15 cellular contexts compared by ENCODE assay signal in the genomic region with DNA sequence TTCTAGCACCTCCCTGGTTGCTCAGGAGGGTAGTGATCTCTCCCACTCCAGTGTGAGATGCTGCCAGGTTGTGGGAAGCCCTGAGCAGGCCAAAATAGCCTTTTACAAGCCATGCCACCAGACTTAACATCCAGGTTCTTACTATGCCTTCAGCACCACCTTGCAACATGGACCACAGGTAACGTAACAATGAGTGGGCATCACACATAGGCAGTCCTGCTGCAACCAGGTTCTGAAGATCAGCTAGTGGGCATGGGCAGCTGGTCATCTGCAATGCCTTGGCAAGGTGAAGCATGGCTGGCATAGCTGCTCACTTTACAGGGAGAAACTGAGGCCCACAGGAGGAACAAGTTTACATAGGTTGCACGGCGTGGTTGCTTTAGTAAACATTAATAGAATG. TPM values are rescaled to one million over a fixed set of nuclear protein-coding genes. Genes with fewer than 3 reads are reported as not detected.
A peak's percentile ranks its signal among the peaks of the same experiment; 100 is the strongest.
DNase-seq lines count a peak whose midpoint lies in the region; ATAC-seq, FAIRE-seq and TF ChIP-seq lines count a peak whose summit lies in the region.
"Had no signal": no experiment of that assay in that cellular context is flagged by ENCODE, and none has a peak within 500 bp of the region (broad histone marks: within the 10 kb centered on the region; RNA-seq: fewer than 3 reads in every experiment).

No MANE protein-coding gene starts in this region.

- intact Hi-C loops in GM12878 (cut with micrococcal nuclease; ENCODE audit: unreplicated experiment): no loop called here

- no peaks in the 10 kb centered on the region for H3K79me1 ChIP-seq in H9 (ENCODE audit: insufficient read depth, low read depth, low read length, poor library complexity, severe bottlenecking)

- no TSS peak for BruUV-seq in GM12878 (replicated peaks; lab: Mats Ljungman, UMichigan)

- H3K4ac ChIP-seq in H9 (ENCODE audit: low read depth, low read length): no peak overlapping the region

- POLR2A ChIA-PET in GM12878 (lab: Charles Lee): no interaction called here

- no peaks in the 10 kb centered on the region for H3K9me3 ChIP-seq in H9 (ENCODE audit: control insufficient read depth, low read depth, low read length)
- H3K9me3 ChIP-seq in GM12878 (replicated peaks; ENCODE audit: control insufficient read depth, insufficient read depth, low read length): no peaks in the 10 kb centered on the region
- H3K9me3 ChIP-seq: A549, BLaER1 had no signal

- H2BK12ac ChIP-seq in H9 (ENCODE audit: insufficient read length, low read depth, low read length): no peak overlapping the region

- H3K56ac ChIP-seq in H9 (ENCODE audit: insufficient read length, low read depth, low read length): no peak overlapping the region

- no peak overlapping the region for H3K4me3 ChIP-seq in GM12878
- H3K4me3 ChIP-seq: A549, BLaER1 had no signal

- CTCF ChIA-PET in GM12878 (lab: Yijun Ruan, JAX): interaction anchor here (0.7 kb wide), 1 partner anchor 152 kb away, joined by 3 read pairs; a partner anchor contains a TSS

- no peak for TF ChIP-seq CTCF in H9 (conservative IDR thresholded peaks at IDR 0.05)
- TF ChIP-seq CTCF in GM12878 (IDR thresholded peaks at IDR 0.05 in 2 of 3, conservative IDR thresholded peaks at IDR 0.05 in 1 of 3; ENCODE audit: control insufficient read depth in 2 of 3, extremely low read depth in 1 of 3, insufficient read depth in 1 of 3, low read depth in 3 of 3, low read length in 3 of 3): no peak
- no peak for TF ChIP-seq CTCF in type B pancreatic cell (conservative IDR thresholded peaks at IDR 0.05)

- no peak overlapping the region for H4K91ac ChIP-seq in H9 (ENCODE audit: insufficient read length, low read depth, low read length)

- H3T11ph ChIP-seq in H9 (ENCODE audit: low read length): no peak overlapping the region

- H3K4me2 ChIP-seq in H9 (ENCODE audit: insufficient read depth, insufficient read length, low read length): no peak overlapping the region
- H3K4me2 ChIP-seq in GM12878 (ENCODE audit: control insufficient read depth, insufficient read depth): no peak overlapping the region
- H3K4me2 ChIP-seq: A549, BLaER1 had no signal

- RAD21 ChIA-PET in GM12878 (lab: Charles Lee; ENCODE audit: unreplicated experiment): no interaction called here

- H3K27me3 Mint-ChIP-seq in H9 (ENCODE audit: low read depth) (peaks cover 2% of the 10 kb centered on the region; the same call in 1 of the 2 replicates), type B pancreatic cell (no peaks in the 10 kb centered on the region)
- H3K27me3 Mint-ChIP-seq: CD4-positive, CD25-positive, alpha-beta regulatory T cell; IgD-negative memory B cell had no signal

- no CpG with 5 or more reads among the region's 3 CpGs for WGBS in H9 (ENCODE audit: extremely low coverage, insufficient read length, low lambda C conversion rate)
- 100% methylated on average over 3 of the region's 3 CpGs for WGBS in GM12878 (ENCODE audit: insufficient coverage, insufficient replicate concordance, low lambda C conversion rate, missing lambda C conversion rate)

- H4K20me1 ChIP-seq in H9 (ENCODE audit: control insufficient read depth, insufficient read depth, insufficient read length) (no peaks in the 10 kb centered on the region), GM12878 (ENCODE audit: control insufficient read depth, insufficient read depth) (no peaks in the 10 kb centered on the region)
- H4K20me1 ChIP-seq: BLaER1 had no signal

- H3K23me2 ChIP-seq in H9 (ENCODE audit: insufficient read length, low read depth, low read length, poor library complexity, severe bottlenecking): no peaks in the 10 kb centered on the region

- H3K4me1 ChIP-seq in H9 (ENCODE audit: insufficient read depth, low read length): no peaks in the 10 kb centered on the region
- H3K4me1 ChIP-seq in GM12878 (ENCODE audit: control insufficient read depth, insufficient read depth, low read length): no peaks in the 10 kb centered on the region
- H3K4me1 ChIP-seq: BLaER1 had no signal

- DNase-seq in H9 (peak; percentile 21), GM12878 (ENCODE audit: low read depth, low spot score) (no peak), islet precursor cell (peak; percentile 41), type B pancreatic cell (ENCODE audit: extremely low spot score, unreplicated experiment) (peak; percentile 37), NCI-H1436 treated with DMSO at 0.1 percent for 48 hours (lab: John Stamatoyannopoulos, UW) (no peak), C1 segment of cervical spinal cord (lab: John Stamatoyannopoulos, UW) (no peak)
- DNase-seq in activated CD4-positive, alpha-beta T cell treated with anti-CD3 and anti-CD28 coated beads, Interleukin-2, amount 50 U/mL, for 4 hours: no peak
- DNase-seq: CD4-positive, CD25-positive, alpha-beta regulatory T cell; DMS79; KG1 had no signal

- H3K36me3 Mint-ChIP-seq in H9 (ENCODE audit: insufficient read depth in 1 of 3, low read depth in 3 of 3): peaks cover 26 to 41% (median 27%) of the 10 kb centered on the region in 3 experiments
- H3K36me3 Mint-ChIP-seq in type B pancreatic cell: peaks cover 11% of the 10 kb centered on the region

- H3K9ac ChIP-seq in H9 (ENCODE audit: extremely low read depth, insufficient read length, low read length) (no peak overlapping the region), GM12878 (ENCODE audit: control insufficient read depth, insufficient read depth, low read length) (no peak overlapping the region)
- H3K9ac ChIP-seq: BLaER1 had no signal

- no peaks in the 10 kb centered on the region for H3K9me3 Mint-ChIP-seq in H9
- no peaks in the 10 kb centered on the region for H3K9me3 Mint-ChIP-seq in type B pancreatic cell

- no peak overlapping the region for H3K14ac ChIP-seq in H9 (ENCODE audit: insufficient read depth, low read length)

- H3K23ac ChIP-seq in H9 (ENCODE audit: insufficient read length, low read depth, low read length): no peak overlapping the region

- H3K27ac ChIP-seq in H9 (ENCODE audit: insufficient read length, low read depth, low read length): no peak overlapping the region
- no peak overlapping the region for H3K27ac ChIP-seq in GM12878 (ENCODE audit: control insufficient read depth, insufficient read depth)
- H3K27ac ChIP-seq: A549, BLaER1 had no signal

- FAIRE-seq in GM12878 (lab: Jason Lieb, UNC): no peak
- FAIRE-seq: A549 had no signal

- no peak overlapping the region for H4K5ac ChIP-seq in H9 (ENCODE audit: insufficient read length, low read depth, low read length)

- in situ Hi-C loops in GM12878 (cut with MboI): no loop called here

- TF ChIP-seq EP300 in GM12878 (IDR thresholded peaks at IDR 0.05; ENCODE audit: borderline replicate concordance in 1 of 2, control insufficient read depth in 1 of 2, low read depth in 2 of 2, low read length in 2 of 2): no peak

- no peak overlapping the region for H4K8ac ChIP-seq in H9 (replicated peaks; ENCODE audit: insufficient read length, low read depth, low read length)

- H2BK120ac ChIP-seq in H9 (ENCODE audit: low read depth, low read length, poor library complexity, severe bottlenecking): no peak overlapping the region

- no peaks in the 10 kb centered on the region for H3K27me3 ChIP-seq in H9 (ENCODE audit: insufficient read depth, low read length)
- no peaks in the 10 kb centered on the region for H3K27me3 ChIP-seq in GM12878 (replicated peaks in 1 of 2; ENCODE audit: control insufficient read depth in 2 of 2, insufficient read depth in 2 of 2, low read length in 1 of 2)
- H3K27me3 ChIP-seq: BLaER1 had no signal

- H3K4me3 Mint-ChIP-seq in H9 (no peak overlapping the region), type B pancreatic cell (no peak overlapping the region)
- H3K4me3 Mint-ChIP-seq: CD4-positive, CD25-positive, alpha-beta regulatory T cell; IgD-negative memory B cell had no signal

- no peak overlapping the region for H2BK20ac ChIP-seq in H9 (ENCODE audit: low read depth, low read length, poor library complexity, severe bottlenecking)

- no peak overlapping the region for H3K27ac Mint-ChIP-seq in H9
- H3K27ac Mint-ChIP-seq in type B pancreatic cell: no peak overlapping the region
- H3K27ac Mint-ChIP-seq: CD4-positive, CD25-positive, alpha-beta regulatory T cell; IgD-negative memory B cell had no signal

- TF ChIP-seq POLR2A in GM12878 (IDR thresholded peaks at IDR 0.05; ENCODE audit: low read depth, low read length): peak; percentile 38; the same call in 1 of the 2 replicates

- H2BK15ac ChIP-seq in H9 (ENCODE audit: low read depth, low read length): no peak overlapping the region

- H2AFZ ChIP-seq in H9 (ENCODE audit: low read length) (no peak overlapping the region), GM12878 (ENCODE audit: control insufficient read depth, low read depth, low read length) (no peak overlapping the region)

- H3K36me3 ChIP-seq in GM12878 (ENCODE audit: control insufficient read depth in 2 of 2, insufficient read depth in 2 of 2, low read length in 1 of 2): peaks cover 15 to 22% of the 10 kb centered on the region in 2 experiments
- H3K36me3 ChIP-seq: BLaER1 had no signal

- H2AK5ac ChIP-seq in H9 (ENCODE audit: insufficient read length, low read length): no peak overlapping the region

- no peak for TF ChIP-seq RAD21 in GM12878 (IDR thresholded peaks at IDR 0.05; ENCODE audit: insufficient read depth, low read depth, low read length)

- H3K18ac ChIP-seq in H9 (ENCODE audit: insufficient read length, low read depth, low read length): no peak overlapping the region

- no peaks in the 10 kb centered on the region for H3K4me1 Mint-ChIP-seq in H9
- H3K4me1 Mint-ChIP-seq in type B pancreatic cell (ENCODE audit: unreplicated experiment): no peaks in the 10 kb centered on the region
- H3K4me1 Mint-ChIP-seq: CD4-positive, CD25-positive, alpha-beta regulatory T cell; IgD-negative memory B cell had no signal

- no peaks in the 10 kb centered on the region for H3K79me2 ChIP-seq in H9 (ENCODE audit: insufficient read depth, low read length)
- no peaks in the 10 kb centered on the region for H3K79me2 ChIP-seq in GM12878 (ENCODE audit: control insufficient read depth, insufficient read depth, low read length)

- SMC1A ChIA-PET in GM12878 (lab: Charles Lee; ENCODE audit: uncharacterized antibody, unreplicated experiment): no interaction called here

- no peak for ATAC-seq in GM12878
- ATAC-seq: A549 had no signal

- no peak overlapping the region for H2BK5ac ChIP-seq in H9 (ENCODE audit: insufficient read length, low read length)

RNA-seq across cellular contexts. Expression of a gene that starts 40.7 kb away (rescaled TPM):
- 318 and 340 TPM in 2 replicates for total RNA-seq in H9 (2021)
- total RNA-seq in GM12878 (2013; cell fraction: nucleolus; rRNA removed): 105 and 147 TPM in 2 replicates
- 122 and 132 TPM in 2 replicates for total RNA-seq in GM12878 (2014; rRNA removed)
- total RNA-seq in GM12878 (2014; rRNA removed; fragmentation: Illumina TruSeq; extraction: Trizol): 72.9 and 78.5 TPM in 2 replicates
- total RNA-seq in GM12878 (2021): 169 and 175 TPM in 2 replicates
- 43.3 TPM for polyA plus RNA-seq in GM12878 (2011; ENCODE audit: low read depth)
- 61.8 and 147 TPM in 2 replicates for polyA plus RNA-seq in GM12878 (2011; rRNA removed)
- 187 and 196 TPM in 2 replicates for polyA plus RNA-seq in GM12878 (2011; cell fraction: cytosol; rRNA removed)
- polyA plus RNA-seq in GM12878 (2011; cell fraction: nucleus; rRNA removed): 179 and 246 TPM in 2 replicates
- polyA plus RNA-seq in GM12878 (2012): 64.5 and 70.3 TPM in 2 replicates
- polyA plus RNA-seq in GM12878 (2014; fragmentation: Illumina TruSeq; extraction: Trizol): 92.6 and 116 TPM in 2 replicates
- 10 to 100 TPM; 23.3 to 39.3 TPM for polyA plus RNA-seq in GM12878 (2014; fragmentation: Nextera tagmentation; extraction: Ambion mirVana)
- polyA plus RNA-seq in GM12878 (2014; rRNA removed): 106 and 110 TPM in 2 replicates
- 100 to 1,000 TPM; 123 to 128 TPM for polyA plus RNA-seq in GM12878 (2016; fragmentation: Nextera tagmentation; extraction: Ambion mirVana)
- polyA minus RNA-seq in GM12878 (2011; rRNA and poly(A)+ RNA removed): 259 and 370 TPM in 2 replicates
- polyA minus RNA-seq in GM12878 (2011; cell fraction: cytosol; rRNA and poly(A)+ RNA removed): 54.5 and 63.7 TPM in 2 replicates
- 94.1 and 148 TPM in 2 replicates for polyA minus RNA-seq in GM12878 (2011; cell fraction: nucleus; rRNA and poly(A)+ RNA removed)
- 119 and 149 TPM in 2 replicates for total RNA-seq in type B pancreatic cell (ENCODE audit: low replicate concordance)

RNA-seq across cellular contexts. Expression of a gene that starts 45.2 kb away (rescaled TPM):
- total RNA-seq in H9 (2021) (0.55 and 0.59 TPM in 2 replicates), GM12878 (2014; rRNA removed) (3.7 and 4.0 TPM in 2 replicates), GM12878 (2014; rRNA removed; fragmentation: Illumina TruSeq; extraction: Trizol) (1.9 and 2.2 TPM in 2 replicates), GM12878 (2021) (4.2 and 5.1 TPM in 2 replicates), type B pancreatic cell (ENCODE audit: low replicate concordance) (7.0 and 12.4 TPM in 2 replicates)
- total RNA-seq in GM12878 (2013; cell fraction: nucleolus; rRNA removed): 3.4 and 3.8 TPM in 2 replicates
- polyA plus RNA-seq in GM12878 (2011; ENCODE audit: low read depth): 1.1 TPM
- polyA plus RNA-seq in GM12878 (2011; rRNA removed) (0.35 and 0.72 TPM in 2 replicates), GM12878 (2014; fragmentation: Illumina TruSeq; extraction: Trizol) (3.0 TPM in 2 replicates), GM12878 (2014; fragmentation: Nextera tagmentation; extraction: Ambion mirVana) (under 1 TPM; 0.64 to 0.89 TPM), GM12878 (2014; rRNA removed) (3.4 and 3.6 TPM in 2 replicates), GM12878 (2016; fragmentation: Nextera tagmentation; extraction: Ambion mirVana) (1 to 10 TPM; 1.1 to 1.9 TPM)
- polyA plus RNA-seq in GM12878 (2011; cell fraction: cytosol; rRNA removed): 0.92 and 1.1 TPM in 2 replicates
- polyA plus RNA-seq in GM12878 (2011; cell fraction: nucleus; rRNA removed): 1.8 and 2.2 TPM in 2 replicates
- polyA plus RNA-seq in GM12878 (2012): 1.5 and 1.7 TPM in 2 replicates
- 0.82 and 1.0 TPM in 2 replicates for polyA minus RNA-seq in GM12878 (2011; rRNA and poly(A)+ RNA removed)
- 0.40 and 0.42 TPM in 2 replicates for polyA minus RNA-seq in GM12878 (2011; cell fraction: cytosol; rRNA and poly(A)+ RNA removed)
- polyA minus RNA-seq in GM12878 (2011; cell fraction: nucleus; rRNA and poly(A)+ RNA removed): 0.48 and 1.5 TPM in 2 replicates
- total RNA-seq: G401, H4 had no signal
- polyA plus RNA-seq: A549 had no signal

Comparison
In these comparisons a context has a peak if more than half of its experiments do, and no peak if none do; other contexts are left out.
1. DNase-seq: peak in H9 (single experiment), islet precursor cell (single experiment) and type B pancreatic cell (single experiment); none in GM12878 (single experiment), NCI-H1436 treated with DMSO at 0.1 percent for 48 hours (single experiment), C1 segment of cervical spinal cord (0 of 14) and activated CD4-positive, alpha-beta T cell treated with anti-CD3 and anti-CD28 coated beads, Interleukin-2, amount 50 U/mL, for 4 hours (0 of 2).